ENCODE assay signal across 21 cellular contexts in the genomic region with DNA sequence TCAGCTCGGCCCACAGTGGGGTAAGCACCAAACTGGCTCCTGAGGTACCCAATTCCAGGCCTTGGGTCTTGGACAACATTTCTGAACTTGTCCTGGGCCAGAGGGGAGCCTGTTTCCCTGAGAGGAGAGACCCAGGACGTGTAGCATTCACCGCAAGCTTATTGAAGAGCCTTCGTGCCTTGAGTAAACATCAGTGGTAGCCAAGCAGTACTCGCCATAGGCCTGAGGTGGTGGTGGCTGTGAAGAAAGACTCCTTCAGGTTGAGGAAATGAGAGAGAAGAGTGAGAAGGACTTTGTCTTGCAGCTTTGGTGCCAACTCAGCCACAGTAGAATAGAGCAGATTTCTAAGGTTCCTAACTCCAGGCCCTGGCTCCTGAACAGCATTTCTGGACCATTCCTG. TPM values are rescaled to one million over a fixed set of nuclear protein-coding genes. Genes with fewer than 3 reads are reported as not detected.
DNase-seq lines count a peak whose midpoint lies in the region; ATAC-seq, FAIRE-seq and TF ChIP-seq lines count a peak whose summit lies in the region.
"Had no signal": no experiment of that assay in that cellular context is flagged by ENCODE, and none has a peak within 500 bp of the region (broad histone marks: within the 10 kb centered on the region; RNA-seq: fewer than 3 reads in every experiment).

No MANE protein-coding gene starts in this region.

- H3K4me2 ChIP-seq in H1 (ENCODE audit: insufficient read depth in 1 of 2, low read depth in 2 of 2, low read length in 2 of 2) (no peak overlapping the region), GM23248 (ENCODE audit: unreplicated experiment) (no peak overlapping the region)
- H3K4me2 ChIP-seq: BLaER1 had no signal

- no peak for TF ChIP-seq CTCF in H1 (IDR thresholded peaks at IDR 0.05; ENCODE audit: control extremely low read depth in 1 of 3, insufficient read depth in 1 of 3, low read depth in 1 of 3, low read length in 3 of 3)
- no peak for TF ChIP-seq CTCF in lower lobe of right lung (IDR thresholded peaks at IDR 0.05)
- TF ChIP-seq CTCF in upper lobe of right lung (IDR thresholded peaks at IDR 0.05) = no peak

- no peak overlapping the region for H2BK5ac ChIP-seq in H1 (ENCODE audit: low read depth, low read length)

- no peak for TF ChIP-seq POLR2A in H1 (IDR thresholded peaks at IDR 0.05; ENCODE audit: control extremely low read depth in 1 of 2, low read depth in 2 of 2, low read length in 2 of 2)

- POLR2A ChIA-PET in H1 (lab: Charles Lee; ENCODE audit: partially characterized antibody) = no interaction called here

- no peaks in the 10 kb centered on the region for H3K27me3 ChIP-seq in H1 (replicated peaks in 1 of 4; ENCODE audit: control insufficient read depth in 3 of 4, extremely low read depth in 1 of 4, insufficient read depth in 3 of 4, low read length in 3 of 4)
- no peaks in the 10 kb centered on the region for H3K27me3 ChIP-seq in lower lobe of right lung (ENCODE audit: low read depth)
- H3K27me3 ChIP-seq in upper lobe of right lung = no peaks in the 10 kb centered on the region
- H3K27me3 ChIP-seq in GM23248 (replicated peaks; ENCODE audit: insufficient read depth) = no peaks in the 10 kb centered on the region; the same call in 1 of the 2 replicates
- H3K27me3 ChIP-seq: BE2C, BLaER1 had no signal

- intact Hi-C loops in lower lobe of right lung (cut with DNase I) (no loop called here), upper lobe of right lung (cut with DNase I) (no loop called here)

- H3K4me3 ChIP-seq in H1 (ENCODE audit: extremely low read depth in 1 of 4, insufficient read depth in 2 of 4, low read depth in 3 of 4, low read length in 4 of 4) = no peak overlapping the region
- H3K4me3 ChIP-seq in lower lobe of right lung = no peak overlapping the region
- H3K4me3 ChIP-seq in upper lobe of right lung = no peak overlapping the region
- H3K4me3 ChIP-seq in GM23248 = no peak overlapping the region
- H3K4me3 ChIP-seq: BLaER1 had no signal

- no peak for DNase-seq in H1 (ENCODE audit: low read depth in 1 of 2, low spot score in 2 of 2)
- DNase-seq in lower lobe of right lung = no peak
- DNase-seq in upper lobe of right lung = no peak
- DNase-seq in NCI-H1930 (lab: John Stamatoyannopoulos, UW) = no peak
- DNase-seq in CD1c-positive myeloid dendritic cell (ENCODE audit: extremely low spot score) = no peak
- no peak for DNase-seq in GM23248
- DNase-seq: 8988T; ACHN; BE2C; C1 segment of cervical spinal cord; Calu3; CD4-positive, alpha-beta T cell; CD8-positive, alpha-beta T cell; DMS79 treated with DMSO at 0.1 percent for 48 hours; GF-D8 had no signal

- no peak overlapping the region for H3K14ac ChIP-seq in H1 (ENCODE audit: insufficient read length)

- H3F3A ChIP-seq in GM23248 (ENCODE audit: insufficient read depth) = no peaks in the 10 kb centered on the region

- H3K9me2 ChIP-seq in GM23248 (ENCODE audit: insufficient read depth) = no peaks in the 10 kb centered on the region

- H3K9ac ChIP-seq in H1 (replicated peaks in 1 of 4; ENCODE audit: extremely low read depth in 1 of 4, low read depth in 3 of 4, low read length in 3 of 4) (no peak overlapping the region), GM23248 (no peak overlapping the region)
- H3K9ac ChIP-seq: BLaER1 had no signal

- H3K56ac ChIP-seq in H1 (replicated peaks; ENCODE audit: insufficient read length, low read depth, low read length) = no peak overlapping the region

- H3K79me1 ChIP-seq in H1 (ENCODE audit: low read depth, low read length) = no peaks in the 10 kb centered on the region

- H3K36me3 ChIP-seq in H1 (ENCODE audit: control insufficient read depth in 2 of 4, insufficient read depth in 4 of 4, low read length in 3 of 4) (no peaks in the 10 kb centered on the region), lower lobe of right lung (no peaks in the 10 kb centered on the region), upper lobe of right lung (no peaks in the 10 kb centered on the region), GM23248 (ENCODE audit: low read depth) (no peaks in the 10 kb centered on the region)
- H3K36me3 ChIP-seq: BE2C, BLaER1 had no signal

- H2AFZ ChIP-seq in H1 (ENCODE audit: low read length) (0 out of 2 replicates have a peak overlapping the region, but pooled peaks have one; percentile 8), GM23248 (no peak overlapping the region)

- CTCF ChIA-PET in H1 (lab: Charles Lee; ENCODE audit: partially characterized antibody) = interaction anchor here (1.6 kb wide), 1 partner anchor 12 kb away, joined by 3 read pairs; no protein-coding TSS in a partner anchor

- H3K4me1 ChIP-seq in H1 (replicated peaks in 1 of 4; ENCODE audit: control insufficient read depth in 3 of 4, insufficient read depth in 4 of 4, low read length in 3 of 4) (no peaks in the 10 kb centered on the region; a peak in 2 of 7 replicates), lower lobe of right lung (no peaks in the 10 kb centered on the region), upper lobe of right lung (no peaks in the 10 kb centered on the region), GM23248 (ENCODE audit: insufficient read depth) (no peaks in the 10 kb centered on the region)
- H3K4me1 ChIP-seq: BE2C, BLaER1, Caco-2 had no signal

- H3K4ac ChIP-seq in H1 (replicated peaks; ENCODE audit: insufficient read length, low read depth, low read length) = no peak overlapping the region

- no peak overlapping the region for H4K8ac ChIP-seq in H1 (ENCODE audit: extremely low read depth, insufficient read depth, low read length)

- no peak for TF ChIP-seq EP300 in H1 (IDR thresholded peaks at IDR 0.05; ENCODE audit: borderline replicate concordance in 1 of 2, low read depth in 2 of 2, low read length in 2 of 2)

- in situ Hi-C loops in GM23248 (cut with MboI) = no loop called here

- peak; percentile 28 to 79 for ATAC-seq in lower lobe of right lung
- peak; percentile 86 for ATAC-seq in upper lobe of right lung
- ATAC-seq: CD8-positive, alpha-beta T cell had no signal

- H3K23me2 ChIP-seq in H1 (ENCODE audit: low read depth, low read length) = no peaks in the 10 kb centered on the region; the same call in 1 of the 2 replicates

- no peaks in the 10 kb centered on the region for H4K20me1 ChIP-seq in H1 (replicated peaks in 1 of 2; ENCODE audit: control insufficient read depth in 1 of 2, insufficient read depth in 2 of 2, low read length in 2 of 2)
- no peaks in the 10 kb centered on the region for H4K20me1 ChIP-seq in GM23248 (ENCODE audit: insufficient read depth)
- H4K20me1 ChIP-seq: BLaER1 had no signal

- no peak overlapping the region for H4K5ac ChIP-seq in H1 (ENCODE audit: insufficient read length, low read depth, low read length)

- no peak overlapping the region for H2AK5ac ChIP-seq in H1 (ENCODE audit: low read depth, low read length)

- H3K18ac ChIP-seq in H1 (ENCODE audit: extremely low read depth, low read length) = no peak overlapping the region

- H3K23ac ChIP-seq in H1 (ENCODE audit: insufficient read length) = no peak overlapping the region

- no peak overlapping the region for H2BK15ac ChIP-seq in H1 (ENCODE audit: low read length)

- H3K79me2 ChIP-seq in H1 (ENCODE audit: control insufficient read depth in 1 of 2, insufficient read depth in 2 of 2, low read length in 2 of 2) (no peaks in the 10 kb centered on the region), GM23248 (ENCODE audit: insufficient read depth) (no peaks in the 10 kb centered on the region)

- no peak for TF ChIP-seq RAD21 in H1 (IDR thresholded peaks at IDR 0.05 in 1 of 2, conservative IDR thresholded peaks at IDR 0.05 in 1 of 2; ENCODE audit: low read depth in 2 of 2, low read length in 2 of 2)

- no peak for FAIRE-seq in H1 (lab: Jason Lieb, UNC)
- FAIRE-seq: A204.1, D721Med, G401.6, GM12891 had no signal

- 74% methylated on average over 5 of the region's 5 CpGs; no CpG with 5 or more reads in 1 of the 2 experiments for WGBS in H1 (ENCODE audit: extremely low coverage in 1 of 2, insufficient coverage in 1 of 2, insufficient read length in 1 of 2, insufficient replicate concordance in 2 of 2, low coverage in 1 of 2, low lambda C conversion rate in 2 of 2, missing lambda C conversion rate in 1 of 2), 2 experiments
- WGBS in GM23248 (ENCODE audit: low coverage in 1 of 2, low lambda C conversion rate in 2 of 2, missing lambda C conversion rate in 2 of 2), 2 experiments = 53 to 57% methylated on average over 5 of the region's 5 CpGs

- H3K27ac ChIP-seq in H1 (ENCODE audit: low read depth, low read length) = no peak overlapping the region
- H3K27ac ChIP-seq in lower lobe of right lung = no peak overlapping the region
- H3K27ac ChIP-seq in upper lobe of right lung = no peak overlapping the region
- no peak overlapping the region for H3K27ac ChIP-seq in GM23248
- H3K27ac ChIP-seq: BLaER1 had no signal

- no peak overlapping the region for H2BK12ac ChIP-seq in H1 (ENCODE audit: low read depth, low read length)

- no peak overlapping the region for H2BK20ac ChIP-seq in H1 (ENCODE audit: low read length)

- no peak overlapping the region for H4K91ac ChIP-seq in H1 (replicated peaks; ENCODE audit: insufficient read length, low read length)

- H3K9me3 ChIP-seq in H1 (ENCODE audit: insufficient read depth in 2 of 2, low read depth in 1 of 2, low read length in 1 of 2) (no peaks in the 10 kb centered on the region), lower lobe of right lung (no peaks in the 10 kb centered on the region), upper lobe of right lung (no peaks in the 10 kb centered on the region), GM23248 (ENCODE audit: low read depth) (no peaks in the 10 kb centered on the region)
- H3K9me3 ChIP-seq: BE2C, BLaER1, Caco-2 had no signal

- no peak overlapping the region for H2BK120ac ChIP-seq in H1 (replicated peaks; ENCODE audit: low read depth, low read length)

TF ChIP-seq in H1, 55 proteins besides CTCF, POLR2A, EP300 and RAD21 (continues in another document):
- TF ChIP-seq EGR1 (IDR thresholded peaks at IDR 0.05; ENCODE audit: borderline replicate concordance, low read depth, low read length) = no peak
- no peak for TF ChIP-seq TEAD4 (IDR thresholded peaks at IDR 0.05; ENCODE audit: low read depth, low read length)
- TF ChIP-seq SAP30 (IDR thresholded peaks at IDR 0.05; ENCODE audit: insufficient read depth, insufficient replicate concordance, low read length) = no peak
- TF ChIP-seq EZH2 (IDR thresholded peaks at IDR 0.05; ENCODE audit: low read depth, low read length, severe bottlenecking) = no peak

RNA-seq across cellular contexts. Expression of a gene that starts 50.2 kb away (rescaled TPM):
- 18.3 and 19.1 TPM in 2 replicates for total RNA-seq in H1 (2021; fragmentation: NEBNext Ultra II Directional; extraction: Animal tissue kit (Norgen Biotek cat#: 25700))
- polyA plus RNA-seq in H1 (2011; rRNA removed) (8.5 and 12.2 TPM in 2 replicates), GM23248 (2016; fragmentation: Nextera tagmentation; extraction: Ambion mirVana) (11.7 TPM in 2 replicates)
- 12.4 TPM for polyA plus RNA-seq in H1 (2011; cell fraction: cytosol; rRNA removed)
- polyA plus RNA-seq in H1 (2011; cell fraction: nucleus; rRNA removed) = 14.4 TPM
- polyA plus RNA-seq in H1 (2012, experiment 1 of 2) = 15.8 to 21.9 TPM (median 18.7 TPM) in 4 replicates
- 3.5 TPM for polyA plus RNA-seq in H1 (2012, experiment 2 of 2)
- polyA plus RNA-seq in H1 (2013, experiment 1 of 2) = 11.3 TPM
- 11.2 TPM for polyA plus RNA-seq in H1 (2013, experiment 2 of 2)
- polyA minus RNA-seq in H1 (2011; rRNA and poly(A)+ RNA removed) = 9.5 and 11.0 TPM in 2 replicates
- 11.1 TPM for polyA minus RNA-seq in H1 (2011; cell fraction: cytosol; rRNA and poly(A)+ RNA removed)
- polyA minus RNA-seq in H1 (2011; cell fraction: nucleus; rRNA and poly(A)+ RNA removed) = 19.6 TPM
- total RNA-seq in lower lobe of right lung (38.7 TPM), upper lobe of right lung (47.2 TPM)
- total RNA-seq in GM23248 (2014; rRNA removed; shearing (Covaris generic)) = 10.5 and 14.4 TPM in 2 replicates
